In the genomic region with DNA sequence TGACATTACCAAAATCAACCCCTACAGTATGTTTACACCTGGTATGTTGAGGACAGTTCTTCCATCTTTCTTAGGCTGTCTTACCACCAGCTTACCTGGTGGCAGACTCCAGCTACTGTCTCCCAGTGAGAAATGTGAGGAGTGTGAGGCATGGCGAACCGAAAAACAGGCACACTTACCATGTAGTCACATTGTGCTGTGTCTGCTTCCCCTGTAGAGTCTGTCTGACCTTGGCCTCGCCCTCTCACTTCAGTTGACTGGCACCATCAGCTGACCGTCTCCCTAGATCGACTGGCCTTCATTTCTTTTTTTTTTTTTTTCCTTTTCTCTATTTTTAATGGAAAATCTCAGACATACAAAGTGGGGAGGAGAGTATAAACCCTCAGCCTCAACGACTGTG, we compare ENCODE assay signal across 1 cellular context.
TF ChIP-seq lines count a peak whose summit lies in the region.

No MANE protein-coding gene starts in this region.

TF ChIP-seq in IMR-90, 13 proteins besides CTCF, POLR2A, EP300 and RAD21:
- TF ChIP-seq MXI1 (IDR thresholded peaks at IDR 0.05; ENCODE audit: borderline replicate concordance, low read depth, low read length) (no peak), ELK1 (IDR thresholded peaks at IDR 0.05; ENCODE audit: borderline replicate concordance, low read depth, low read length) (no peak), MAZ (IDR thresholded peaks at IDR 0.05; ENCODE audit: borderline replicate concordance, low read depth, low read length) (no peak)
TF ChIP-seq in IMR-90: peak in this region for 0.
